Comparison of ENCODE assay signal across 8 cellular contexts in the genomic region with DNA sequence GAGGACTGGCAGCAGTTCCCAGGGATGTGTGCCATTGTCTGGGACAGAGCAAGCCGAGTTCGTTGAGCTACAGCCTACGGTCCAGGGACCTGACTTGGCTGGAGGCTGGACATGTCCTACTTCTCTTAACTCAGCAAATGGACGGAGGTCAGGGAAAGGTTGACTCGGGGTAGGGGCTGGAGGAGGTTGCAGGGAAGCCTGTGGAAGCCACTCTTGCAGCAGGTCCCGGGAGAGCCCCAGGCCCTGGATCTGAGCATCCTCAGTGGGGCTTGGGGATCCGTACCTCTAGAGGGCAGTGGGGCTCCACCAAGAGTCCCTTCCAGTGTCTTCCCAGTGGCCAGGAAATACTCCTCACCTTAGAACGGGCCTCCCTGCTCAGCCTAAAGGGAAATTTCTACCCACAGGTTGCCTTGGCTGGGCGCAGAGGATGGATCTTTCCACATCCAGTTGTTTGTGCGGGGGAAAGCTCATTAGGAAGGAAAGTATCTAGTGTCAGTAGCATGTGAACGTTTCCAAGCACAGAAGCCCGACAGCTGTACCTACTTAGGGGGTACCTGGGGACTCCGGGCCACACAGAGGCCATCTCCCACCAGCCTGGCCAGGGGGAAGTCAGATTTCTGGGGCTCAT.
A peak's percentile ranks its signal among the peaks of the same experiment; 100 is the strongest.
DNase-seq lines count a peak whose midpoint lies in the region; ATAC-seq lines count a peak whose summit lies in the region.

No MANE protein-coding gene starts in this region.

- DNase-seq in Ammon's horn (ENCODE audit: low spot score) (peak; percentile 69), NCI-H2171 (lab: John Stamatoyannopoulos, UW) (peak; percentile 57), dermis microvascular lymphatic vessel endothelial cell (ENCODE audit: low read depth in 2 of 2) (peak; percentile 47 to 82), lung microvascular endothelial cell (ENCODE audit: low read depth in 2 of 2) (peak; percentile 80 to 81)
- DNase-seq in activated CD4-positive, alpha-beta T cell treated with anti-CD3 and anti-CD28 coated beads, Interleukin-2, amount 50 U/mL, for 4 hours: peak; percentile 54 to 56
- DNase-seq in stimulated activated CD8-positive, alpha-beta memory T cell treated with anti-CD3 and anti-CD28 coated beads, Interleukin-15, amount 100 ng/mL, for 1 hour (ENCODE audit: low read depth): peak; percentile 30

- peak; percentile 71 for ATAC-seq in GM21576 (IDR thresholded peaks at IDR 0.05; ENCODE audit: unreplicated experiment)
- ATAC-seq in HG03159 (IDR thresholded peaks at IDR 0.05; ENCODE audit: unreplicated experiment): no peak

Comparison
In these comparisons a context has a peak if more than half of its experiments do, and no peak if none do; other contexts are left out.
1. DNase-seq: peak in every context shown above with its lines; median percentile 80 in lung microvascular endothelial cell; 69 in Ammon's horn; 64 in dermis microvascular lymphatic vessel endothelial cell; 57 in NCI-H2171; 55 in activated CD4-positive, alpha-beta T cell treated with anti-CD3 and anti-CD28 coated beads, Interleukin-2, amount 50 U/mL, for 4 hours; 30 in stimulated activated CD8-positive, alpha-beta memory T cell treated with anti-CD3 and anti-CD28 coated beads, Interleukin-15, amount 100 ng/mL, for 1 hour.